In the genomic region with DNA sequence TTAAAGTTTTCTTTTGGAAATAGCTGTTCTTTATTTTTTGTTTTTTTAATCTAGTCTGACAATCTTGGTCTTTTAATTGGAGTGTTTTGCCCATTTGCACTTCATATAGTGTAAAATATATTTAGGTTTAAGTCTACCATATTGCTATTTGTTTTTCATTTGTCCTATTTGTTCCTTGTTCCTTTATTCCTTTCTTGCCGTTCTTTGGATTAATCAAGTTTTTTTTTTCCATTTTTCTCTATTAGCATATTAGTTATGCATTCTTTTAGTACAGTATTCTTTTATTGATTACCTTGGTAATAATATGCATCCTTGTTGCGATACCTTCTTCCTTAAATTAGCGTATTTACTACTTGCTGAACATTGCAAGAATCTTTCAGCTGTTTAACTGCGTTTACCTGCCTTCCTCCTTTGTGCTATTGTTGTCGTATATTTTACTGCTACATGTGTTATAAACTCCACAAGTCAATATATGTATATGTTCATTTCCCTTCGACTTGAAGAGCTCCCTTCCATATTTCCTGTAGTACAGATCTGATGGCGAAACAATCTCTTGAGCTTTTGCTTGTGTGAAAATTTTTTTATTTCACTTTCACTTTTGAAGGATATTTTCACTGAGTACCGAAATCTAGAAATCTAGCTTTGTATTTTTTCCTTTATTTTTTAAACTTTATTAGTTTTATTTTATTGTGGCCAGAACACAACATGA, we compare ENCODE assay signal across 13 cellular contexts. TPM values are rescaled to one million over a fixed set of nuclear protein-coding genes. Genes with fewer than 3 reads are reported as not detected.
DNase-seq lines count a peak whose midpoint lies in the region; ATAC-seq, FAIRE-seq and TF ChIP-seq lines count a peak whose summit lies in the region.
"Had no signal": no experiment of that assay in that cellular context is flagged by ENCODE, and none has a peak within 500 bp of the region (broad histone marks: within the 10 kb centered on the region; RNA-seq: fewer than 3 reads in every experiment).

No MANE protein-coding gene starts in this region.

- peaks cover 36% of the 10 kb centered on the region for H3K27me3 Mint-ChIP-seq in T-helper 17 cell
- peaks cover 2% of the 10 kb centered on the region for H3K27me3 Mint-ChIP-seq in GM23338 (ENCODE audit: insufficient read depth, low read depth, poor library complexity)

- ATAC-seq in T-helper 17 cell: no peak
- ATAC-seq in upper lobe of right lung: peak; percentile 14
- ATAC-seq in HG03175 (IDR thresholded peaks at IDR 0.05; ENCODE audit: unreplicated experiment): no peak
- ATAC-seq in GM23338: no peak
- ATAC-seq: Panc1 had no signal

- H3K27me3 ChIP-seq in left ventricle myocardium inferior (ENCODE audit: low read depth) (peaks cover 37% of the 10 kb centered on the region), upper lobe of right lung (no peaks in the 10 kb centered on the region), GM23338 (ENCODE audit: insufficient read depth) (no peaks in the 10 kb centered on the region)
- H3K27me3 ChIP-seq: colonic mucosa had no signal

- intact Hi-C loops in left ventricle myocardium inferior (cut with micrococcal nuclease) (loop anchor here (10.0 kb wide), 1 partner anchor 128 kb away; no protein-coding TSS in a partner anchor), cardiac septum (cut with DNase I) (no loop called here), upper lobe of right lung (cut with DNase I) (no loop called here)

- no peak for DNase-seq in left ventricle myocardium inferior
- no peak for DNase-seq in cardiac septum (ENCODE audit: low spot score)
- no peak for DNase-seq in T-helper 17 cell
- DNase-seq in upper lobe of right lung: no peak
- no peak for DNase-seq in ureter (ENCODE audit: low spot score)
- DNase-seq in GM23338 (ENCODE audit: low spot score): no peak
- DNase-seq: colonic mucosa, GOT3, hippocampal formation, NCI-H187 had no signal

- H3K4me1 ChIP-seq in left ventricle myocardium inferior (no peaks in the 10 kb centered on the region), upper lobe of right lung (peaks cover 10% of the 10 kb centered on the region), GM23338 (ENCODE audit: insufficient read depth) (no peaks in the 10 kb centered on the region)
- H3K4me1 ChIP-seq: colonic mucosa had no signal

- no peaks in the 10 kb centered on the region for H3K79me2 ChIP-seq in GM23338 (replicated peaks; ENCODE audit: insufficient read depth)

- peak overlapping the region; percentile 27 for H3K4me3 ChIP-seq in left ventricle myocardium inferior
- peak overlapping the region; percentile 35 for H3K4me3 ChIP-seq in upper lobe of right lung
- no peak overlapping the region for H3K4me3 ChIP-seq in GM23338
- H3K4me3 ChIP-seq: colonic mucosa had no signal

- H3K27ac ChIP-seq in left ventricle myocardium inferior (replicated peaks) (no peak overlapping the region), upper lobe of right lung (peak overlapping the region; percentile 15), GM23338 (ENCODE audit: low read depth) (no peak overlapping the region)
- H3K27ac ChIP-seq: colonic mucosa had no signal

- H3K36me3 ChIP-seq in left ventricle myocardium inferior (no peaks in the 10 kb centered on the region), upper lobe of right lung (no peaks in the 10 kb centered on the region), GM23338 (ENCODE audit: insufficient read depth) (no peaks in the 10 kb centered on the region)
- H3K36me3 ChIP-seq: colonic mucosa had no signal

- H3K4me1 Mint-ChIP-seq in T-helper 17 cell: peaks cover 20% of the 10 kb centered on the region
- H3K4me1 Mint-ChIP-seq in GM23338: no peaks in the 10 kb centered on the region

- H3K9me2 ChIP-seq in GM23338 (ENCODE audit: insufficient read depth): no peaks in the 10 kb centered on the region

- H2AFZ ChIP-seq in GM23338: no peak overlapping the region

- no peaks in the 10 kb centered on the region for H4K20me1 ChIP-seq in GM23338 (replicated peaks; ENCODE audit: insufficient read depth)

- peak overlapping the region; percentile 87 for H3K4me3 Mint-ChIP-seq in T-helper 17 cell
- no peak overlapping the region for H3K4me3 Mint-ChIP-seq in GM23338

- peaks cover 14% of the 10 kb centered on the region; the same call in 2 of the 3 replicates for H3K9me3 Mint-ChIP-seq in GM23338

- TF ChIP-seq CTCF in left ventricle myocardium inferior (IDR thresholded peaks at IDR 0.05; ENCODE audit: borderline replicate concordance): no peak
- TF ChIP-seq CTCF in upper lobe of right lung (IDR thresholded peaks at IDR 0.05): no peak
- no peak for TF ChIP-seq CTCF in GM23338 (conservative IDR thresholded peaks at IDR 0.05; ENCODE audit: low read depth in 2 of 2)

- FAIRE-seq in islet of Langerhans (lab: Jason Lieb, UNC): peak; percentile 85

- H3K4me2 ChIP-seq in GM23338: no peak overlapping the region

- H3F3A ChIP-seq in GM23338 (replicated peaks; ENCODE audit: low read depth): no peaks in the 10 kb centered on the region

- no peaks in the 10 kb centered on the region for H3K9me3 ChIP-seq in left ventricle myocardium inferior (replicated peaks)
- H3K9me3 ChIP-seq in T-helper 17 cell (ENCODE audit: control insufficient read depth, low read length, poor library complexity, severe bottlenecking): no peaks in the 10 kb centered on the region
- no peaks in the 10 kb centered on the region for H3K9me3 ChIP-seq in upper lobe of right lung
- H3K9me3 ChIP-seq: colonic mucosa had no signal

- H3K36me3 Mint-ChIP-seq in T-helper 17 cell (ENCODE audit: low read depth): no peaks in the 10 kb centered on the region
- H3K36me3 Mint-ChIP-seq in GM23338 (ENCODE audit: low read depth): peaks cover 3% of the 10 kb centered on the region; the same call in 1 of the 3 replicates

- H3K27ac Mint-ChIP-seq in T-helper 17 cell: no peak overlapping the region
- H3K27ac Mint-ChIP-seq in GM23338: no peak overlapping the region

TF ChIP-seq in GM23338, 12 proteins besides CTCF, POLR2A, EP300 and RAD21:
- TF ChIP-seq STAT1 (IDR thresholded peaks at IDR 0.05; ENCODE audit: unreplicated experiment) (no peak), ZNF331 (CRISPR knock-in tag; IDR thresholded peaks at IDR 0.05; ENCODE audit: low read depth) (no peak), ETS1 (IDR thresholded peaks at IDR 0.05) (no peak), REST (IDR thresholded peaks at IDR 0.05; ENCODE audit: unreplicated experiment) (no peak), EZH2 (IDR thresholded peaks at IDR 0.05; ENCODE audit: low read depth, unreplicated experiment) (no peak), JUNB (IDR thresholded peaks at IDR 0.05; ENCODE audit: unreplicated experiment) (no peak)

RNA-seq across cellular contexts. Expression of gene RNF212, which starts 23.9 kb away (rescaled TPM):
- total RNA-seq in left ventricle myocardium inferior (not detected), cardiac septum (1.4 TPM), T-helper 17 cell (1 to 10 TPM; 2.1 to 2.6 TPM), upper lobe of right lung (6.9 TPM), ureter (5.1 TPM)
- 11.8 and 20.6 TPM in 2 replicates for total RNA-seq in GM23338 (2014; rRNA removed; shearing (Covaris generic))
- polyA plus RNA-seq in GM23338 (2016; fragmentation: Nextera tagmentation; extraction: Ambion mirVana): 17.0 and 19.7 TPM in 2 replicates

RNA-seq across cellular contexts. Expression of gene SPON2, which starts 35.2 kb away (rescaled TPM):
- 13.9 TPM for total RNA-seq in left ventricle myocardium inferior
- total RNA-seq in cardiac septum: 19.8 TPM
- 1 to 10 TPM; 5.2 to 7.4 TPM for total RNA-seq in T-helper 17 cell
- total RNA-seq in upper lobe of right lung: 43.9 TPM
- total RNA-seq in ureter: 36.6 TPM
- 2.1 and 2.2 TPM in 2 replicates for total RNA-seq in GM23338 (2014; rRNA removed; shearing (Covaris generic))
- polyA plus RNA-seq in GM23338 (2016; fragmentation: Nextera tagmentation; extraction: Ambion mirVana): 1.2 and 2.4 TPM in 2 replicates
